ENCODE assay signal across 17 cellular contexts in the genomic region with DNA sequence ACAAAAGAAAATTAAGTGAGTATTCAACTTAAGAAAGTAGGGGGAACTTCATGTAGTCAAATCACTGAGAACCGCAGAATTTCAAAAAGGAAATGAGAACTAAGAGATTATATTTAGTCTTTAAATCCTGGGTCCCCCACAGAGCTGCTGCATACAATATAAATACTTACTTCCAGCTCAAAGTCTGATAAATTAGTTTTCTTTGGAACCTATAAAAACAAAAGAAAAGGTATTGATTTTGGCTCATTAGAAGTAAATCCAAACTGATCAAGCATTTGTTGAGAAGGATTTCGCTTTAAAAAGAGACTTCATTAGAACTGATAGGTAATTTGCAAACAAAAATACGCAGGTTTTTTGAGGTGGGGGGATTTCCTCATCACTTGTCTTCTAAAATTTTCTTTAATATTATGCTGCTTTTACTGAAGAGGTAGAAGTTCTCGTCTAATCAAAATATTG. TPM values are rescaled to one million over a fixed set of nuclear protein-coding genes. Genes with fewer than 3 reads are reported as not detected.
DNase-seq lines count a peak whose midpoint lies in the region; ATAC-seq, FAIRE-seq and TF ChIP-seq lines count a peak whose summit lies in the region.
"Had no signal": no experiment of that assay in that cellular context is flagged by ENCODE, and none has a peak within 500 bp of the region (broad histone marks: within the 10 kb centered on the region; RNA-seq: fewer than 3 reads in every experiment).

No MANE protein-coding gene starts in this region.

- peak overlapping the region; percentile 55 for H3K27ac Mint-ChIP-seq in WTC11

- peaks cover 15% of the 10 kb centered on the region for H3K4me1 Mint-ChIP-seq in WTC11

- peak; percentile 68 for DNase-seq in GM12865 (ENCODE audit: low read depth)
- DNase-seq in WTC11 (ENCODE audit: low spot score): no peak
- DNase-seq in small intestine: no peak
- DNase-seq in NCI-H510A treated with DMSO at 0.1 percent for 48 hours (lab: John Stamatoyannopoulos, UW): no peak
- no peak for DNase-seq in NCI-H510A (lab: John Stamatoyannopoulos, UW)
- DNase-seq in GF-D8 (lab: John Stamatoyannopoulos, UW): no peak
- DNase-seq: activated effector memory CD4-positive, alpha-beta T cell treated with anti-CD3 and anti-CD28 coated beads, Interleukin-2, amount 50 U/mL, for 16 hours; aorta; HCEC 1CT; NCI-H2171 treated with DMSO at 0.1 percent for 48 hours; ovary had no signal

- H3K4me3 ChIP-seq in GM12865 (ENCODE audit: low read depth, low read length) (peak overlapping the region; percentile 28), small intestine (ENCODE audit: low read depth in 1 of 2, low read length in 2 of 2) (no peak overlapping the region)
- H3K4me3 ChIP-seq: coronary artery, ovary had no signal

- H3K36me3 ChIP-seq in small intestine (ENCODE audit: control insufficient read depth in 2 of 2, insufficient read depth in 2 of 2, low read length in 2 of 2): peaks cover 8 to 14% of the 10 kb centered on the region in 2 donors
- H3K36me3 ChIP-seq: ovary had no signal

- H3K27ac ChIP-seq in small intestine (ENCODE audit: low read depth in 1 of 2, low read length in 1 of 2): no peak overlapping the region
- H3K27ac ChIP-seq: coronary artery, ovary had no signal

- POLR2A ChIA-PET in WTC11 (lab: Charles Lee): no interaction called here

- peaks cover 52% of the 10 kb centered on the region for H3K36me3 Mint-ChIP-seq in WTC11

- H3K9me3 ChIP-seq in small intestine (ENCODE audit: control insufficient read depth, low read depth): no peaks in the 10 kb centered on the region
- H3K9me3 ChIP-seq: ovary had no signal

- ATAC-seq in GM19452 (IDR thresholded peaks at IDR 0.05; ENCODE audit: unreplicated experiment) (peak; percentile 52), HG03095 (IDR thresholded peaks at IDR 0.05; ENCODE audit: unreplicated experiment) (peak; percentile 57), WTC11 (no peak)
- ATAC-seq: SK-N-SH treated with all-trans-retinoic acid at 6 μM for 48 hours had no signal

- FAIRE-seq in small intestine (lab: Jason Lieb, UNC): no peak
- FAIRE-seq: D721Med, HTR-8/SVneo had no signal

- H3K27me3 ChIP-seq in small intestine (ENCODE audit: control insufficient read depth in 2 of 2, insufficient read depth in 2 of 2, low read length in 2 of 2): no peaks in the 10 kb centered on the region
- H3K27me3 ChIP-seq: ovary had no signal

- H3K9me3 Mint-ChIP-seq in WTC11: no peaks in the 10 kb centered on the region

- H3K4me1 ChIP-seq in small intestine (ENCODE audit: control insufficient read depth in 2 of 2, insufficient read depth in 1 of 2, low read depth in 1 of 2, low read length in 1 of 2): no peaks in the 10 kb centered on the region

- 87 to 94% (median 90%) methylated on average over 4 of the region's 4 CpGs for WGBS in small intestine, 3 donors

- H3K27me3 Mint-ChIP-seq in WTC11 (ENCODE audit: low read depth): no peaks in the 10 kb centered on the region

- TF ChIP-seq CTCF in GM12865 (IDR thresholded peaks at IDR 0.05; ENCODE audit: insufficient read depth, low read depth, low read length, missing control alignments): no peak
- no peak for TF ChIP-seq CTCF in WTC11 (IDR thresholded peaks at IDR 0.05)

- CTCF ChIA-PET in WTC11 (lab: Charles Lee): no interaction called here

- no peak overlapping the region for H3K4me3 Mint-ChIP-seq in WTC11

TF ChIP-seq in WTC11, 78 proteins besides CTCF, POLR2A, EP300 and RAD21:
- TF ChIP-seq, protein P1, sequence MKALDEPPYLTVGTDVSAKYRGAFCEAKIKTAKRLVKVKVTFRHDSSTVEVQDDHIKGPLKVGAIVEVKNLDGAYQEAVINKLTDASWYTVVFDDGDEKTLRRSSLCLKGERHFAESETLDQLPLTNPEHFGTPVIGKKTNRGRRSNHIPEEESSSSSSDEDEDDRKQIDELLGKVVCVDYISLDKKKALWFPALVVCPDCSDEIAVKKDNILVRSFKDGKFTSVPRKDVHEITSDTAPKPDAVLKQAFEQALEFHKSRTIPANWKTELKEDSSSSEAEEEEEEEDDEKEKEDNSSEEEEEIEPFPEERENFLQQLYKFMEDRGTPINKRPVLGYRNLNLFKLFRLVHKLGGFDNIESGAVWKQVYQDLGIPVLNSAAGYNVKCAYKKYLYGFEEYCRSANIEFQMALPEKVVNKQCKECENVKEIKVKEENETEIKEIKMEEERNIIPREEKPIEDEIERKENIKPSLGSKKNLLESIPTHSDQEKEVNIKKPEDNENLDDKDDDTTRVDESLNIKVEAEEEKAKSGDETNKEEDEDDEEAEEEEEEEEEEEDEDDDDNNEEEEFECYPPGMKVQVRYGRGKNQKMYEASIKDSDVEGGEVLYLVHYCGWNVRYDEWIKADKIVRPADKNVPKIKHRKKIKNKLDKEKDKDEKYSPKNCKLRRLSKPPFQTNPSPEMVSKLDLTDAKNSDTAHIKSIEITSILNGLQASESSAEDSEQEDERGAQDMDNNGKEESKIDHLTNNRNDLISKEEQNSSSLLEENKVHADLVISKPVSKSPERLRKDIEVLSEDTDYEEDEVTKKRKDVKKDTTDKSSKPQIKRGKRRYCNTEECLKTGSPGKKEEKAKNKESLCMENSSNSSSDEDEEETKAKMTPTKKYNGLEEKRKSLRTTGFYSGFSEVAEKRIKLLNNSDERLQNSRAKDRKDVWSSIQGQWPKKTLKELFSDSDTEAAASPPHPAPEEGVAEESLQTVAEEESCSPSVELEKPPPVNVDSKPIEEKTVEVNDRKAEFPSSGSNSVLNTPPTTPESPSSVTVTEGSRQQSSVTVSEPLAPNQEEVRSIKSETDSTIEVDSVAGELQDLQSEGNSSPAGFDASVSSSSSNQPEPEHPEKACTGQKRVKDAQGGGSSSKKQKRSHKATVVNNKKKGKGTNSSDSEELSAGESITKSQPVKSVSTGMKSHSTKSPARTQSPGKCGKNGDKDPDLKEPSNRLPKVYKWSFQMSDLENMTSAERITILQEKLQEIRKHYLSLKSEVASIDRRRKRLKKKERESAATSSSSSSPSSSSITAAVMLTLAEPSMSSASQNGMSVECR (CRISPR knock-in tag; IDR thresholded peaks at IDR 0.05; ENCODE audit: borderline replicate concordance): no peak
- TF ChIP-seq ZNF317 (CRISPR knock-in tag; IDR thresholded peaks at IDR 0.05; ENCODE audit: borderline replicate concordance, low read depth) (no peak), TEAD4 (CRISPR knock-in tag; IDR thresholded peaks at IDR 0.05) (no peak), ESRRA (CRISPR knock-in tag; IDR thresholded peaks at IDR 0.05; ENCODE audit: borderline replicate concordance) (no peak)
- TF ChIP-seq, protein P2, sequence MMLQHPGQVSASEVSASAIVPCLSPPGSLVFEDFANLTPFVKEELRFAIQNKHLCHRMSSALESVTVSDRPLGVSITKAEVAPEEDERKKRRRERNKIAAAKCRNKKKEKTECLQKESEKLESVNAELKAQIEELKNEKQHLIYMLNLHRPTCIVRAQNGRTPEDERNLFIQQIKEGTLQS (CRISPR knock-in tag; conservative IDR thresholded peaks at IDR 0.05): no peak

RNA-seq across cellular contexts. Expression of a gene that starts 21.9 kb away (rescaled TPM):
- total RNA-seq in WTC11 (2021): 37.7 to 39.4 TPM (median 38.5 TPM) in 3 replicates
- polyA plus RNA-seq in small intestine: 10 to 100 TPM; 11.1 to 16.3 (median 15.2) TPM

RNA-seq across cellular contexts. Expression of a gene that starts 24.6 kb away (rescaled TPM):
- 56.1 to 70.3 TPM (median 59.4 TPM) in 3 replicates for total RNA-seq in WTC11 (2021)
- 10 to 100 TPM; 38.9 to 45.1 (median 42.3) TPM for polyA plus RNA-seq in small intestine
